22 cellular contexts compared by ENCODE assay signal in genomic region chr5:128673010-128673409, GRCh38.
"Had no signal": no experiment of that assay in that cellular context is flagged by ENCODE, and none has a peak within 500 bp of the region (broad histone marks: within the 10 kb centered on the region; RNA-seq: fewer than 3 reads in every experiment).

No MANE protein-coding gene starts in this region.

- H3K9me3 ChIP-seq: SJSA1, SK-N-SH had no signal

- H3K36me3 ChIP-seq: SJSA1 had no signal

- H3K27ac Mint-ChIP-seq: IgD-negative memory B cell had no signal

- DNase-seq: KBM-7, NCI-H1092, NCI-H1105 treated with DMSO at 0.1 percent for 48 hours, NCI-H1417 treated with DMSO at 0.1 percent for 48 hours, NCI-H146, NCI-H1694 treated with DMSO at 0.1 percent for 48 hours, NCI-H1930, NCI-H2081, NCI-H2107, NCI-H2171, NCI-H226, NCI-H446, NCI-H510A, NCI-H524 treated with DMSO at 0.1 percent for 48 hours, NCI-H774, Right ventricle myocardium superior, RPMI8226, SIG-M5, SK-N-SH had no signal

- H3K36me3 Mint-ChIP-seq: IgD-negative memory B cell had no signal

- H3K4me1 Mint-ChIP-seq: IgD-negative memory B cell had no signal

- H3K4me3 Mint-ChIP-seq: IgD-negative memory B cell had no signal

- H3K4me3 ChIP-seq: SJSA1 had no signal

- H3K9ac ChIP-seq: SK-N-SH had no signal

- H3K27ac ChIP-seq: HL-60, SJSA1 had no signal

- H3K27me3 Mint-ChIP-seq: IgD-negative memory B cell had no signal
